Comparison of ENCODE assay signal across 1 cellular context in genomic region chr5:140925806-140926205, GRCh38.
TF ChIP-seq lines count a peak whose summit lies in the region.

No MANE protein-coding gene starts in this region.

TF ChIP-seq in endothelial cell of umbilical vein, 7 proteins besides CTCF, POLR2A, EP300 and RAD21:
- TF ChIP-seq POLR2AphosphoS5 (IDR thresholded peaks at IDR 0.05; ENCODE audit: insufficient read depth, low read depth, low read length) (no peak), MYC (IDR thresholded peaks at IDR 0.05; ENCODE audit: low read depth, low read length) (no peak), MAX (IDR thresholded peaks at IDR 0.05; ENCODE audit: insufficient read depth, insufficient read length) (no peak), EZH2 (IDR thresholded peaks at IDR 0.05; ENCODE audit: borderline replicate concordance, low read depth, low read length, severe bottlenecking) (peak; percentile 9), JUN (IDR thresholded peaks at IDR 0.05; ENCODE audit: borderline replicate concordance, insufficient read depth, insufficient read length, low read depth) (no peak)
